Comparison of ENCODE assay signal across 14 cellular contexts in the genomic region with DNA sequence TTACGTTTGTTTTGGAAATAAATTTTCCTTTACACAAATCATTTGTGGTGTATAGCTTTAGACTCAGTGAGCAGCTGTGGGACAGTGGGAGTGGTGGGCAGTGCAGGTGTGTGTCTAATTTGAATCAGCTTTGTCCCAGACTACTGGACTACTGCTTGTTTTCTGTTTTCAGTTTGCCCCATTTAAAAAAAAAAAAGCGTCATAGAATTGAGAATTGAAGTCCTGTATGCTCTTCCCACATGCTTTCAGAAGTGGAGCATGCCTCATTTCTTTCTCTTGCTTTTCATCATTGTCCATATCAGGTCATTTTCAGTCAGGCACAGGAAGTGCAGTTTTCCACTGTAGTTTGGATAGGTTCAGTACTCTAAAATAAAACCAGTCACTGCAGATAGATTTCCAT.
A peak's percentile ranks its signal among the peaks of the same experiment; 100 is the strongest.
DNase-seq lines count a peak whose midpoint lies in the region; ATAC-seq and TF ChIP-seq lines count a peak whose summit lies in the region.
"Had no signal": no experiment of that assay in that cellular context is flagged by ENCODE, and none has a peak within 500 bp of the region (broad histone marks: within the 10 kb centered on the region; RNA-seq: fewer than 3 reads in every experiment).

No MANE protein-coding gene starts in this region.

- no peaks in the 10 kb centered on the region for H3K9me3 ChIP-seq in ascending aorta
- H3K9me3 ChIP-seq: A549 had no signal

- peaks cover 60% of the 10 kb centered on the region for H3K4me1 Mint-ChIP-seq in activated naive CD8-positive, alpha-beta T cell treated with anti-CD3 and anti-CD28 coated beads, Interleukin-2, amount 50 U/mL, for 24 hours

- ATAC-seq in activated CD4-positive, CD25-positive, alpha-beta regulatory T cell treated with anti-CD3 and anti-CD28 coated beads, Interleukin-2, amount 50 U/mL, for 24 hours, result peak; percentile 9 to 24
- ATAC-seq in GM21515 (IDR thresholded peaks at IDR 0.05; ENCODE audit: unreplicated experiment), result peak; percentile 73
- peak; percentile 51 for ATAC-seq in HG03097 (IDR thresholded peaks at IDR 0.05; ENCODE audit: low FRiP score, unreplicated experiment)
- peak; percentile 64 for ATAC-seq in activated naive CD8-positive, alpha-beta T cell treated with anti-CD3 and anti-CD28 coated beads, Interleukin-2, amount 50 U/mL, for 24 hours
- ATAC-seq in GM19328 (IDR thresholded peaks at IDR 0.05; ENCODE audit: unreplicated experiment), result no peak

- no peak for TF ChIP-seq CTCF in ascending aorta (IDR thresholded peaks at IDR 0.05)

- H3K27me3 ChIP-seq in ascending aorta, result no peaks in the 10 kb centered on the region
- H3K27me3 ChIP-seq: cardiac muscle cell had no signal

- H3K27me3 Mint-ChIP-seq in activated naive CD8-positive, alpha-beta T cell treated with anti-CD3 and anti-CD28 coated beads, Interleukin-2, amount 50 U/mL, for 24 hours, result no peaks in the 10 kb centered on the region

- no peaks in the 10 kb centered on the region for H3K9me3 Mint-ChIP-seq in activated naive CD8-positive, alpha-beta T cell treated with anti-CD3 and anti-CD28 coated beads, Interleukin-2, amount 50 U/mL, for 24 hours

- H3K36me3 ChIP-seq in ascending aorta, result peaks cover 27 to 52% of the 10 kb centered on the region in 2 donors

- DNase-seq in activated CD4-positive, CD25-positive, alpha-beta regulatory T cell (lab: John Stamatoyannopoulos, UW), result no peak
- no peak for DNase-seq in activated naive CD8-positive, alpha-beta T cell treated with anti-CD3 and anti-CD28 coated beads, Interleukin-2, amount 50 U/mL, for 24 hours
- DNase-seq in ascending aorta (ENCODE audit: low spot score in 2 of 2), result no peak
- DNase-seq in stimulated activated naive CD4-positive, alpha-beta T cell (lab: John Stamatoyannopoulos, UW), result no peak
- DNase-seq: DMS53, NCI-H1048, NCI-H748 treated with DMSO at 0.1 percent for 48 hours had no signal

- H3K4me1 ChIP-seq in ascending aorta, result peaks cover 0 to 3% of the 10 kb centered on the region in 2 donors

- peak overlapping the region; percentile 71 for H3K27ac Mint-ChIP-seq in activated naive CD8-positive, alpha-beta T cell treated with anti-CD3 and anti-CD28 coated beads, Interleukin-2, amount 50 U/mL, for 24 hours

- peaks cover 50% of the 10 kb centered on the region for H3K36me3 Mint-ChIP-seq in activated naive CD8-positive, alpha-beta T cell treated with anti-CD3 and anti-CD28 coated beads, Interleukin-2, amount 50 U/mL, for 24 hours (ENCODE audit: low read depth)

- peak overlapping the region; percentile 5 for H3K4me3 Mint-ChIP-seq in activated naive CD8-positive, alpha-beta T cell treated with anti-CD3 and anti-CD28 coated beads, Interleukin-2, amount 50 U/mL, for 24 hours

- no peak overlapping the region for H3K4me3 ChIP-seq in ascending aorta
- H3K4me3 ChIP-seq: A549, cardiac muscle cell had no signal

- H3K27ac ChIP-seq in ascending aorta, result no peak overlapping the region
- H3K27ac ChIP-seq: A549, cardiac muscle cell, epithelial cell of prostate had no signal

- intact Hi-C loops in ascending aorta (cut with DNase I), result no loop called here
